17 cellular contexts compared by ENCODE assay signal in genomic region chr19:54147676-54148075, GRCh38. TPM values are rescaled to one million over a fixed set of nuclear protein-coding genes. Genes with fewer than 3 reads are reported as not detected.
DNase-seq lines count a peak whose midpoint lies in the region; ATAC-seq, FAIRE-seq and TF ChIP-seq lines count a peak whose summit lies in the region.
"Had no signal": no experiment of that assay in that cellular context is flagged by ENCODE, and none has a peak within 500 bp of the region (broad histone marks: within the 10 kb centered on the region; RNA-seq: fewer than 3 reads in every experiment).

No MANE protein-coding gene starts in this region.

- no peak overlapping the region for H2AFZ ChIP-seq in mesenchymal stem cell (ENCODE audit: low read depth, low read length)
- H2AFZ ChIP-seq: GM23338 had no signal

- TF ChIP-seq CTCF in right atrium auricular region (IDR thresholded peaks at IDR 0.05) (no peak), fibroblast of pulmonary artery (IDR thresholded peaks at IDR 0.05; ENCODE audit: low read length, missing control alignments) (no peak)

- no peak overlapping the region for H4K8ac ChIP-seq in mesenchymal stem cell (ENCODE audit: low read length)

- H3K14ac ChIP-seq in mesenchymal stem cell (ENCODE audit: low read length in 2 of 2) = no peak overlapping the region

- peaks cover 0 to 19% of the 10 kb centered on the region in 2 donors for H3K4me1 ChIP-seq in right atrium auricular region
- H3K4me1 ChIP-seq in mesenchymal stem cell (ENCODE audit: control insufficient read depth, insufficient read depth, low read depth, low read length) = peaks cover 6% of the 10 kb centered on the region

- no peaks in the 10 kb centered on the region for H3K27me3 ChIP-seq in right atrium auricular region
- no peaks in the 10 kb centered on the region for H3K27me3 ChIP-seq in mesenchymal stem cell (ENCODE audit: control insufficient read depth in 1 of 2, insufficient read depth in 1 of 2, low read length in 2 of 2)
- H3K27me3 ChIP-seq: BLaER1 treated with 17β-estradiol and CSF1 and Interleukin-3, amounts not matched to agents 10 nM and 100 nM had no signal

- H3K23ac ChIP-seq in mesenchymal stem cell (ENCODE audit: low read length in 2 of 2) = no peak overlapping the region

- no peak overlapping the region for H2BK12ac ChIP-seq in mesenchymal stem cell (ENCODE audit: low read length in 2 of 2)

- DNase-seq in Right ventricle myocardium superior = peak; percentile 80
- no peak for DNase-seq in right atrium auricular region (ENCODE audit: low spot score)
- DNase-seq in fibroblast of pulmonary artery (ENCODE audit: low read depth) = peak; percentile 41
- peak; percentile 53 for DNase-seq in mesenchymal stem cell
- no peak for DNase-seq in stimulated activated CD8-positive, alpha-beta memory T cell treated with anti-CD3 and anti-CD28 coated beads, Interleukin-4, amount 100 ng/mL, for 48 hours
- DNase-seq in NCI-H82 treated with DMSO at 0.1 percent for 48 hours (lab: John Stamatoyannopoulos, UW; ENCODE audit: unreplicated experiment) = no peak
- no peak for DNase-seq in HuH-7 (ENCODE audit: low spot score)
- DNase-seq in frontal cortex (ENCODE audit: low spot score in 2 of 2) = no peak
- DNase-seq: 8988T, DMS 273 treated with DMSO at 0.1 percent for 48 hours, NCI-H1092, NCI-H345, NCI-H69, PC-3 had no signal

- H2BK5ac ChIP-seq in mesenchymal stem cell (ENCODE audit: low read depth, low read length, poor library complexity, severe bottlenecking) = no peak overlapping the region

- H3K27ac ChIP-seq in right atrium auricular region (no peak overlapping the region), mesenchymal stem cell (ENCODE audit: low read length, poor library complexity, severe bottlenecking) (no peak overlapping the region)
- H3K27ac ChIP-seq: BLaER1 treated with 17β-estradiol and CSF1 and Interleukin-3, amounts not matched to agents 10 nM and 100 nM; KMS-11 had no signal

- H2AK5ac ChIP-seq in mesenchymal stem cell (ENCODE audit: low read length, severe bottlenecking) = no peak overlapping the region

- no peak overlapping the region for H3K4me2 ChIP-seq in mesenchymal stem cell (ENCODE audit: low read length, poor library complexity, severe bottlenecking)
- H3K4me2 ChIP-seq: BLaER1 treated with 17β-estradiol and CSF1 and Interleukin-3, amounts not matched to agents 10 nM and 100 nM; GM23338; KMS-11 had no signal

- peaks cover 62% of the 10 kb centered on the region for H3K79me1 ChIP-seq in mesenchymal stem cell (replicated peaks; ENCODE audit: low read length, poor library complexity, severe bottlenecking)

- ATAC-seq in Right ventricle myocardium superior (ENCODE audit: poor library complexity) = peak; percentile 73
- ATAC-seq: GM23338, PC-3 had no signal

- no peak overlapping the region for H2BK120ac ChIP-seq in mesenchymal stem cell (ENCODE audit: low read depth, low read length)

- intact Hi-C loops in Right ventricle myocardium superior (cut with DNase I) = no loop called here

- H3K36me3 ChIP-seq in right atrium auricular region = peaks cover 99% of the 10 kb centered on the region
- H3K36me3 ChIP-seq in mesenchymal stem cell (ENCODE audit: control insufficient read depth in 1 of 2, insufficient read depth in 2 of 2, low read depth in 1 of 2, low read length in 2 of 2) = peaks cover 93 to 98% of the 10 kb centered on the region in 2 experiments

- H3K9me3 ChIP-seq in right atrium auricular region (no peaks in the 10 kb centered on the region), mesenchymal stem cell (ENCODE audit: control insufficient read depth, low read length) (no peaks in the 10 kb centered on the region)
- H3K9me3 ChIP-seq: BLaER1 treated with 17β-estradiol and CSF1 and Interleukin-3, amounts not matched to agents 10 nM and 100 nM had no signal

- WGBS in mesenchymal stem cell = 73% methylated on average over 2 of the region's 3 CpGs

- H3K4ac ChIP-seq in mesenchymal stem cell (ENCODE audit: low read depth in 1 of 2, low read length in 2 of 2) = no peak overlapping the region

- H4K91ac ChIP-seq in mesenchymal stem cell (ENCODE audit: low read length) = no peak overlapping the region

- FAIRE-seq in frontal cortex (lab: Jason Lieb, UNC) = no peak

- H3K4me3 ChIP-seq in right atrium auricular region (no peak overlapping the region), fibroblast of pulmonary artery (replicated peaks; ENCODE audit: low read depth, low read length) (no peak overlapping the region), mesenchymal stem cell (ENCODE audit: insufficient read depth in 1 of 2, low read depth in 1 of 2, low read length in 2 of 2) (no peak overlapping the region)
- H3K4me3 ChIP-seq: BLaER1 treated with 17β-estradiol and CSF1 and Interleukin-3, amounts not matched to agents 10 nM and 100 nM; GM23338 had no signal

- no peak overlapping the region for H2BK15ac ChIP-seq in mesenchymal stem cell (ENCODE audit: low read depth, poor library complexity, severe bottlenecking)

- H3K18ac ChIP-seq in mesenchymal stem cell (ENCODE audit: low read depth in 1 of 2, low read length in 2 of 2) = no peak overlapping the region

- H3K9ac ChIP-seq in mesenchymal stem cell (ENCODE audit: low read length) = peak overlapping the region; percentile 36
- H3K9ac ChIP-seq: KMS-11 had no signal

RNA-seq across cellular contexts. Expression of gene CNOT3, which starts 10.1 kb away (rescaled TPM):
- total RNA-seq in Right ventricle myocardium superior (17.6 TPM), right atrium auricular region (10 to 100 TPM; 12.0 to 16.9 TPM), frontal cortex (3.7 TPM)
- polyA plus RNA-seq in mesenchymal stem cell (2013, experiment 1 of 2) = 34.1 TPM
- 31.7 TPM for polyA plus RNA-seq in mesenchymal stem cell (2013, experiment 2 of 2)

RNA-seq across cellular contexts. Expression of gene LENG1, which starts 11.8 kb away (rescaled TPM):
- 6.5 TPM for total RNA-seq in Right ventricle myocardium superior
- total RNA-seq in right atrium auricular region = 10 to 100 TPM in 1 of 2 donors, 1 to 10 TPM in 1; 6.3 to 10.0 TPM
- polyA plus RNA-seq in mesenchymal stem cell (2013, experiment 1 of 2) = 7.5 TPM
- 7.2 TPM for polyA plus RNA-seq in mesenchymal stem cell (2013, experiment 2 of 2)
- total RNA-seq in frontal cortex = 7.3 TPM

RNA-seq across cellular contexts. Expression of gene TMC4, which starts 25.3 kb away (rescaled TPM):
- total RNA-seq in Right ventricle myocardium superior (0.91 TPM), right atrium auricular region (1 to 10 TPM; 1.7 to 2.8 TPM), frontal cortex (not detected)
- 1.7 TPM for polyA plus RNA-seq in mesenchymal stem cell (2013, experiment 1 of 2)
- 1.2 TPM for polyA plus RNA-seq in mesenchymal stem cell (2013, experiment 2 of 2)

RNA-seq across cellular contexts. Expression of gene PRPF31, which starts 32.1 kb away (rescaled TPM):
- 39.9 TPM for total RNA-seq in Right ventricle myocardium superior
- 10 to 100 TPM; 26.1 to 46.2 TPM for total RNA-seq in right atrium auricular region
- polyA plus RNA-seq in mesenchymal stem cell (2013, experiment 1 of 2) = 50.1 TPM
- 49.7 TPM for polyA plus RNA-seq in mesenchymal stem cell (2013, experiment 2 of 2)
- total RNA-seq in frontal cortex = 25.3 TPM

RNA-seq across cellular contexts. Expression of gene TFPT, which starts 32.2 kb away (rescaled TPM):
- total RNA-seq in Right ventricle myocardium superior (9.4 TPM), right atrium auricular region (10 to 100 TPM; 10.2 to 19.6 TPM), frontal cortex (6.5 TPM)
- polyA plus RNA-seq in mesenchymal stem cell (2013, experiment 1 of 2) = 11.8 TPM
- 11.8 TPM for polyA plus RNA-seq in mesenchymal stem cell (2013, experiment 2 of 2)

Comparison
In these comparisons a context has a peak if more than half of its experiments do, and no peak if none do; other contexts are left out.
1. DNase-seq: peak in Right ventricle myocardium superior (single experiment), fibroblast of pulmonary artery (single experiment) and mesenchymal stem cell (single experiment); none in right atrium auricular region (single experiment), stimulated activated CD8-positive, alpha-beta memory T cell treated with anti-CD3 and anti-CD28 coated beads, Interleukin-4, amount 100 ng/mL, for 48 hours (single experiment), NCI-H82 treated with DMSO at 0.1 percent for 48 hours (single experiment), HuH-7 (single experiment) and frontal cortex (0 of 2).